ENCODE assay signal across 18 cellular contexts in genomic region chr3:34969513-34969912, GRCh38.
"Had no signal": no experiment of that assay in that cellular context is flagged by ENCODE, and none has a peak within 500 bp of the region (broad histone marks: within the 10 kb centered on the region; RNA-seq: fewer than 3 reads in every experiment).

No MANE protein-coding gene starts in this region.

- H3K27me3 Mint-ChIP-seq: activated CD4-positive, alpha-beta memory T cell treated with anti-CD3 and anti-CD28 coated beads for 36 hours; activated naive CD8-positive, alpha-beta T cell treated with anti-CD3 and anti-CD28 coated beads, Interleukin-2, amount 10 ng/mL, durations not matched to agents 7 days and 5 days; memory B cell; natural killer cell treated with Interleukin-12 subunit alpha and Interleukin-12 subunit beta and Interleukin-15 and Interleukin-18, amount 100 ng/mL, for 72 hours; stimulated activated naive B cell treated with anti-CD40 and anti-IgM and Interleukin-4, amounts not matched to agents 10 μg/mL and 1 μg/mL and 100 μg/mL, for 72 hours had no signal

- H3K36me3 ChIP-seq: cardiac muscle cell, gastroesophageal sphincter, left lung, sigmoid colon, tibial nerve had no signal

- H3K4me3 Mint-ChIP-seq: activated CD4-positive, alpha-beta memory T cell treated with anti-CD3 and anti-CD28 coated beads for 36 hours; activated naive CD8-positive, alpha-beta T cell treated with anti-CD3 and anti-CD28 coated beads, Interleukin-2, amount 10 ng/mL, durations not matched to agents 7 days and 5 days; memory B cell; natural killer cell treated with Interleukin-12 subunit alpha and Interleukin-12 subunit beta and Interleukin-15 and Interleukin-18, amount 100 ng/mL, for 72 hours; stimulated activated naive B cell treated with anti-CD40 and anti-IgM and Interleukin-4, amounts not matched to agents 10 μg/mL and 1 μg/mL and 100 μg/mL, for 72 hours had no signal

- DNase-seq: activated CD4-positive, alpha-beta memory T cell treated with anti-CD3 and anti-CD28 coated beads for 36 hours; activated gamma-delta T cell; activated naive CD8-positive, alpha-beta T cell treated with anti-CD3 and anti-CD28 coated beads, Interleukin-2, amount 10 ng/mL, durations not matched to agents 7 days and 5 days; activated T-cell treated with anti-CD3 and anti-CD28 coated beads, Interleukin-2, amount 50 U/mL, for 48 hours; anterior cingulate cortex; effector CD4-positive, alpha-beta T cell; islet precursor cell; left lung; sigmoid colon; stimulated activated CD4-positive, alpha-beta T cell treated with anti-CD3 and anti-CD28 coated beads, Interleukin-2, amount 100 ng/mL, for 24 hours; stimulated activated naive B cell treated with anti-CD40 and anti-IgM and Interleukin-4, amounts not matched to agents 10 μg/mL and 1 μg/mL and 100 μg/mL, for 72 hours had no signal

- H3K4me3 ChIP-seq: cardiac muscle cell, coronary artery, gastroesophageal sphincter, left lung, sigmoid colon, tibial nerve had no signal

- H3K9me3 Mint-ChIP-seq: activated CD4-positive, alpha-beta memory T cell treated with anti-CD3 and anti-CD28 coated beads for 36 hours; activated naive CD8-positive, alpha-beta T cell treated with anti-CD3 and anti-CD28 coated beads, Interleukin-2, amount 10 ng/mL, durations not matched to agents 7 days and 5 days; stimulated activated naive B cell treated with anti-CD40 and anti-IgM and Interleukin-4, amounts not matched to agents 10 μg/mL and 1 μg/mL and 100 μg/mL, for 72 hours had no signal

- H3K36me3 Mint-ChIP-seq: activated CD4-positive, alpha-beta memory T cell treated with anti-CD3 and anti-CD28 coated beads for 36 hours; activated naive CD8-positive, alpha-beta T cell treated with anti-CD3 and anti-CD28 coated beads, Interleukin-2, amount 10 ng/mL, durations not matched to agents 7 days and 5 days; memory B cell; natural killer cell treated with Interleukin-12 subunit alpha and Interleukin-12 subunit beta and Interleukin-15 and Interleukin-18, amount 100 ng/mL, for 72 hours; stimulated activated naive B cell treated with anti-CD40 and anti-IgM and Interleukin-4, amounts not matched to agents 10 μg/mL and 1 μg/mL and 100 μg/mL, for 72 hours had no signal

- H3K27ac ChIP-seq: cardiac muscle cell, coronary artery, gastroesophageal sphincter, left lung, sigmoid colon, tibial nerve, VCaP had no signal

- ATAC-seq: gastroesophageal sphincter; left lung; natural killer cell treated with Interleukin-12 subunit alpha and Interleukin-12 subunit beta and Interleukin-15 and Interleukin-18, amount 100 ng/mL, for 72 hours; stimulated activated naive B cell treated with anti-CD40 and anti-IgM and Interleukin-4, amounts not matched to agents 10 μg/mL and 1 μg/mL and 100 μg/mL, for 72 hours had no signal

- H3K27ac Mint-ChIP-seq: activated CD4-positive, alpha-beta memory T cell treated with anti-CD3 and anti-CD28 coated beads for 36 hours; activated naive CD8-positive, alpha-beta T cell treated with anti-CD3 and anti-CD28 coated beads, Interleukin-2, amount 10 ng/mL, durations not matched to agents 7 days and 5 days; memory B cell; natural killer cell treated with Interleukin-12 subunit alpha and Interleukin-12 subunit beta and Interleukin-15 and Interleukin-18, amount 100 ng/mL, for 72 hours; stimulated activated naive B cell treated with anti-CD40 and anti-IgM and Interleukin-4, amounts not matched to agents 10 μg/mL and 1 μg/mL and 100 μg/mL, for 72 hours had no signal

- H3K27me3 ChIP-seq: cardiac muscle cell, gastroesophageal sphincter, left lung, sigmoid colon, tibial nerve had no signal

- H3K4me1 Mint-ChIP-seq: activated naive CD8-positive, alpha-beta T cell treated with anti-CD3 and anti-CD28 coated beads, Interleukin-2, amount 10 ng/mL, durations not matched to agents 7 days and 5 days; memory B cell; stimulated activated naive B cell treated with anti-CD40 and anti-IgM and Interleukin-4, amounts not matched to agents 10 μg/mL and 1 μg/mL and 100 μg/mL, for 72 hours had no signal
